In the genomic region with DNA sequence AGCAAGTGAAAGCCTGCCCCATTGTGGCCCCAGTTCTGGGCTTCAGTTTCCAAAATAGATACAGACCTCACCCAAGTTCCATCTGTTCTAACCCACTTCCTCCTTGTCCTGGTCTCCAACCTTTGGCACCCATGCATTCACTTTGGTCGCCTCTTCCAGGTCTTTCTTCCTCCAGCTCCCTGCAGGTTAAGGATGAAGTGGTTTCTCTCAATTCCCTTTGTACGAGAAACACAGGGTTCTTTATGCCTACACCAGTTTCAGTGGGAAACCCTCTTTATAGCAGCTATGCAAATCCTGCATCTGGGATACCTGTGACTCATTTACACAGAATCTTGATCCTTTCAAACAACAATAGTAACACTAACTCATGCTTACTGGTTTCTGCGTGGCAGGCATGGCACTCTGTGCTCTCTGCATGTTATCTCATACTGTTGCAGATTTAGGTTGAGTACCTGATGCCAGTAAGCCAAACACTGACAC, we compare ENCODE assay signal across 9 cellular contexts.
DNase-seq lines count a peak whose midpoint lies in the region; ATAC-seq and TF ChIP-seq lines count a peak whose summit lies in the region.
"Had no signal": no experiment of that assay in that cellular context is flagged by ENCODE, and none has a peak within 500 bp of the region (broad histone marks: within the 10 kb centered on the region; RNA-seq: fewer than 3 reads in every experiment).

No MANE protein-coding gene starts in this region.

- no peaks in the 10 kb centered on the region for H3K27me3 ChIP-seq in AG04450 (ENCODE audit: control insufficient read depth, insufficient read depth, low read length)
- H3K27me3 ChIP-seq in transverse colon, result no peaks in the 10 kb centered on the region

- H3K36me3 ChIP-seq in transverse colon, result no peaks in the 10 kb centered on the region

- CTCF ChIA-PET in AG04450 (lab: Charles Lee), result no interaction called here
- CTCF ChIA-PET in RWPE1 (lab: Yijun Ruan, JAX), result no interaction called here

- H3K4me3 ChIP-seq in AG04450 (ENCODE audit: low read depth, low read length) (no peak overlapping the region), transverse colon (no peak overlapping the region)

- ATAC-seq in GM21447 (IDR thresholded peaks at IDR 0.05; ENCODE audit: unreplicated experiment), result peak; percentile 51
- ATAC-seq in esophagus mucosa, result peak; percentile 90
- no peak for ATAC-seq in HG03342 (IDR thresholded peaks at IDR 0.05; ENCODE audit: unreplicated experiment)

- TF ChIP-seq EP300 in transverse colon (IDR thresholded peaks at IDR 0.05; ENCODE audit: low read depth), result no peak

- TF ChIP-seq CTCF in AG04450 (IDR thresholded peaks at IDR 0.05; ENCODE audit: low read depth, low read length) (no peak), RWPE1 (conservative IDR thresholded peaks at IDR 0.05; ENCODE audit: low read depth) (no peak), transverse colon (IDR thresholded peaks at IDR 0.05) (no peak)

- DNase-seq in AG04450 (ENCODE audit: low read depth, low spot score) (peak; percentile 26), RWPE1 (ENCODE audit: low spot score) (peak; percentile 37), NCI-H2081 treated with DMSO at 0.1 percent for 48 hours (lab: John Stamatoyannopoulos, UW) (no peak), NCI-H1930 (lab: John Stamatoyannopoulos, UW) (no peak), transverse colon (no peak)
- DNase-seq: NK-92 treated with Interleukin-12 subunit alpha and Interleukin-12 subunit beta, amount 100 ng/mL, for 24 hours had no signal

- no peak for TF ChIP-seq POLR2A in transverse colon (IDR thresholded peaks at IDR 0.05)

- in situ Hi-C loops in transverse colon (cut with MboI; ENCODE audit: low pct_ligation_motif_present in 1 of 4, low pct_unique_long_range_greater_than_20kb in 1 of 4, low sequenced_read_pairs in 3 of 4), result no loop called here

- H3K4me1 ChIP-seq in transverse colon, result peaks cover 0 to 24% (median 5%) of the 10 kb centered on the region in 4 donors

- H3K9me3 ChIP-seq in AG04450 (ENCODE audit: control insufficient read depth, insufficient read depth, low read length) (no peaks in the 10 kb centered on the region), transverse colon (no peaks in the 10 kb centered on the region)

- intact Hi-C loops in transverse colon (cut with DNase I; ENCODE audit: low total_unique reads), result no loop called here

- 75 to 86% methylated on average over 2 to 3 of the region's 3 CpGs for WGBS in transverse colon (ENCODE audit: low coverage in 1 of 2), 2 donors

- POLR2A ChIA-PET in AG04450 (lab: Yijun Ruan, JAX), result no interaction called here
- POLR2A ChIA-PET in RWPE1 (lab: Yijun Ruan, JAX; ENCODE audit: low non-redundant PET), result no interaction called here

- H3K27ac ChIP-seq in AG04450 (ENCODE audit: low read depth, low read length) (no peak overlapping the region), RWPE1 (no peak overlapping the region), transverse colon (peak overlapping the region in 1 of 4 donors; percentile 0)

Comparison
In these comparisons a context has a peak if more than half of its experiments do, and no peak if none do; other contexts are left out.
1. DNase-seq: peak in AG04450 (single experiment) and RWPE1 (single experiment); none in NCI-H2081 treated with DMSO at 0.1 percent for 48 hours (single experiment), NCI-H1930 (0 of 2) and transverse colon (single experiment).